ENCODE assay signal across 24 cellular contexts in genomic region chr21:38441153-38441552, GRCh38. TPM values are rescaled to one million over a fixed set of nuclear protein-coding genes. Genes with fewer than 3 reads are reported as not detected.
DNase-seq lines count a peak whose midpoint lies in the region; ATAC-seq and TF ChIP-seq lines count a peak whose summit lies in the region.
"Had no signal": no experiment of that assay in that cellular context is flagged by ENCODE, and none has a peak within 500 bp of the region (broad histone marks: within the 10 kb centered on the region; RNA-seq: fewer than 3 reads in every experiment).

No MANE protein-coding gene starts in this region.

- intact Hi-C loops in PC-3 (cut with micrococcal nuclease): no loop called here

- H2AFZ ChIP-seq in PC-3 (ENCODE audit: low read length): peak overlapping the region; percentile 37; the same call in 1 of the 2 replicates

- H3K9me3 ChIP-seq in AG04450 (ENCODE audit: control insufficient read depth, insufficient read depth, low read length) (peaks cover 3% of the 10 kb centered on the region; the same call in 1 of the 2 replicates), PC-3 (ENCODE audit: low read length) (no peaks in the 10 kb centered on the region)
- H3K9me3 ChIP-seq: body of pancreas, gastrocnemius medialis, lower lobe of right lung, mucosa of descending colon, right lobe of liver, thoracic aorta had no signal

- no peaks in the 10 kb centered on the region for H4K20me1 ChIP-seq in PC-3 (ENCODE audit: low read length)

- H3K4me1 Mint-ChIP-seq in chondrocyte (ENCODE audit: low read depth) (peaks cover 65% of the 10 kb centered on the region), neural crest cell (peaks cover 41% of the 10 kb centered on the region)
- H3K4me1 Mint-ChIP-seq: stimulated activated naive CD8-positive, alpha-beta T cell treated with anti-CD3 and anti-CD28 coated beads, Interleukin-15, amount 100 ng/mL, for 72 hours had no signal

- TF ChIP-seq CTCF in AG04450 (IDR thresholded peaks at IDR 0.05; ENCODE audit: low read depth, low read length) (no peak), PC-3 (conservative IDR thresholded peaks at IDR 0.05; ENCODE audit: low read depth, low read length) (no peak), chondrocyte (IDR thresholded peaks at IDR 0.05) (no peak), neural crest cell (conservative IDR thresholded peaks at IDR 0.05) (no peak)

- peak overlapping the region; percentile 70 for H3K27ac Mint-ChIP-seq in chondrocyte (ENCODE audit: unreplicated experiment)
- H3K27ac Mint-ChIP-seq in neural crest cell (ENCODE audit: unreplicated experiment): peak overlapping the region; percentile 97
- H3K27ac Mint-ChIP-seq: activated naive CD8-positive, alpha-beta T cell treated with anti-CD3 and anti-CD28 coated beads, Interleukin-2, amount 50 U/mL, for 24 hours; CD8-positive, alpha-beta T cell; nephron progenitor cell; T-helper 17 cell had no signal

- H3K79me2 ChIP-seq in PC-3 (ENCODE audit: low read length): no peaks in the 10 kb centered on the region

- H3K27me3 ChIP-seq in AG04450 (ENCODE audit: control insufficient read depth, insufficient read depth, low read length) (peaks cover 4% of the 10 kb centered on the region), PC-3 (ENCODE audit: low read length) (peaks cover 6% of the 10 kb centered on the region; the same call in 1 of the 2 replicates)
- H3K27me3 ChIP-seq: body of pancreas, gastrocnemius medialis, right lobe of liver had no signal

- peaks cover 12% of the 10 kb centered on the region for H3K4me1 ChIP-seq in PC-3 (ENCODE audit: insufficient read depth, low read length)
- H3K4me1 ChIP-seq: body of pancreas, gastrocnemius medialis, right lobe of liver had no signal

- no peak for ATAC-seq in PC-3
- no peak for ATAC-seq in GM21390 (IDR thresholded peaks at IDR 0.05; ENCODE audit: unreplicated experiment)
- ATAC-seq in HG03469 (IDR thresholded peaks at IDR 0.05; ENCODE audit: unreplicated experiment): no peak
- ATAC-seq: activated naive CD8-positive, alpha-beta T cell treated with anti-CD3 and anti-CD28 coated beads, Interleukin-2, amount 50 U/mL, for 24 hours; body of pancreas; CD8-positive, alpha-beta T cell; gastrocnemius medialis; mucosa of descending colon; stimulated activated naive CD8-positive, alpha-beta T cell treated with anti-CD3 and anti-CD28 coated beads, Interleukin-15, amount 100 ng/mL, for 72 hours; T-helper 17 cell had no signal

- CTCF ChIA-PET in AG04450 (lab: Charles Lee) (interaction anchor here (0.7 kb wide), 1 partner anchor 697 kb away, joined by 3 read pairs; no protein-coding TSS in a partner anchor), PC-3 (lab: Charles Lee) (no interaction called here)

- DNase-seq in AG04450 (ENCODE audit: low read depth, low spot score) (no peak), PC-3 (peak; percentile 41), chondrocyte (ENCODE audit: low spot score) (no peak), neural crest cell (ENCODE audit: low read depth, low spot score) (no peak), NCI-H1092 treated with DMSO at 0.1 percent for 48 hours (lab: John Stamatoyannopoulos, UW) (no peak), iPS-NIHi7 (ENCODE audit: extremely low spot score) (no peak)
- DNase-seq: activated CD4-positive, alpha-beta T cell treated with anti-CD3 and anti-CD28 coated beads, Interleukin-2, amount 50 U/mL, for 48 hours; activated CD4-positive, CD25-positive, alpha-beta regulatory T cell treated with anti-CD3 and anti-CD28 coated beads, Interleukin-2, amount 50 U/mL, for 72 hours; activated naive CD8-positive, alpha-beta T cell treated with anti-CD3 and anti-CD28 coated beads, Interleukin-2, amount 50 U/mL, for 24 hours; activated T-cell treated with anti-CD3 and anti-CD28 coated beads, Interleukin-2, amount 50 U/mL, for 48 hours; body of pancreas; CD8-positive, alpha-beta T cell; gastrocnemius medialis; lower lobe of right lung; mucosa of descending colon; NCI-H446; nephron progenitor cell; right lobe of liver; stimulated activated naive CD8-positive, alpha-beta T cell treated with anti-CD3 and anti-CD28 coated beads, Interleukin-15, amount 100 ng/mL, for 72 hours; T-helper 17 cell had no signal

- BruUV-seq in PC-3 (replicated peaks; lab: Mats Ljungman, UMichigan): no TSS peak

- H3K4me2 ChIP-seq in PC-3 (ENCODE audit: low read length): peak overlapping the region; percentile 43; the same call in 1 of the 2 replicates

- H3K27me3 Mint-ChIP-seq in chondrocyte (ENCODE audit: low read depth) (no peaks in the 10 kb centered on the region), neural crest cell (ENCODE audit: low read depth) (no peaks in the 10 kb centered on the region)
- H3K27me3 Mint-ChIP-seq: stimulated activated naive CD8-positive, alpha-beta T cell treated with anti-CD3 and anti-CD28 coated beads, Interleukin-15, amount 100 ng/mL, for 72 hours had no signal

- H3K4me3 ChIP-seq in AG04450 (ENCODE audit: low read depth, low read length): no peak overlapping the region
- H3K4me3 ChIP-seq in PC-3 (ENCODE audit: low read length): no peak overlapping the region
- H3K4me3 ChIP-seq: body of pancreas, gastrocnemius medialis, lower lobe of right lung, mucosa of descending colon, right lobe of liver, thoracic aorta had no signal

- H3K9me3 Mint-ChIP-seq in chondrocyte (ENCODE audit: low read depth): peaks cover 3% of the 10 kb centered on the region
- no peaks in the 10 kb centered on the region for H3K9me3 Mint-ChIP-seq in neural crest cell
- H3K9me3 Mint-ChIP-seq: activated naive CD8-positive, alpha-beta T cell treated with anti-CD3 and anti-CD28 coated beads, Interleukin-2, amount 50 U/mL, for 24 hours; CD8-positive, alpha-beta T cell; nephron progenitor cell; stimulated activated naive CD8-positive, alpha-beta T cell treated with anti-CD3 and anti-CD28 coated beads, Interleukin-15, amount 100 ng/mL, for 72 hours had no signal

- H3F3A ChIP-seq in PC-3 (ENCODE audit: low read length, unreplicated experiment): no peaks in the 10 kb centered on the region

- H3K27ac ChIP-seq in AG04450 (ENCODE audit: low read depth, low read length): peak overlapping the region; percentile 47
- H3K27ac ChIP-seq in PC-3 (ENCODE audit: low read length): peak overlapping the region; percentile 52
- H3K27ac ChIP-seq: body of pancreas, gastrocnemius medialis, lower lobe of right lung, right lobe of liver had no signal

- no peak overlapping the region for H3K9ac ChIP-seq in PC-3 (ENCODE audit: low read length)

- H3K36me3 Mint-ChIP-seq in chondrocyte (ENCODE audit: low read depth): peaks cover 6% of the 10 kb centered on the region
- H3K36me3 Mint-ChIP-seq in neural crest cell (ENCODE audit: low read depth): no peaks in the 10 kb centered on the region
- H3K36me3 Mint-ChIP-seq: CD8-positive, alpha-beta T cell had no signal

- no peaks in the 10 kb centered on the region for H3K36me3 ChIP-seq in PC-3 (ENCODE audit: low read depth, low read length)
- H3K36me3 ChIP-seq: gastrocnemius medialis, lower lobe of right lung, right lobe of liver had no signal

- no peak overlapping the region for H3K4me3 Mint-ChIP-seq in chondrocyte (ENCODE audit: unreplicated experiment)
- H3K4me3 Mint-ChIP-seq in neural crest cell: no peak overlapping the region
- H3K4me3 Mint-ChIP-seq: activated naive CD8-positive, alpha-beta T cell treated with anti-CD3 and anti-CD28 coated beads, Interleukin-2, amount 50 U/mL, for 24 hours; CD8-positive, alpha-beta T cell; nephron progenitor cell; stimulated activated naive CD8-positive, alpha-beta T cell treated with anti-CD3 and anti-CD28 coated beads, Interleukin-15, amount 100 ng/mL, for 72 hours; T-helper 17 cell had no signal

- H3K9me2 ChIP-seq in PC-3 (replicated peaks; ENCODE audit: low read length): no peaks in the 10 kb centered on the region

- POLR2A ChIA-PET in AG04450 (lab: Yijun Ruan, JAX) (interaction anchor here (0.6 kb wide), 1 partner anchor 742 kb away, joined by 4 read pairs; no protein-coding TSS in a partner anchor), PC-3 (lab: Charles Lee; ENCODE audit: unreplicated experiment) (no interaction called here)

RNA-seq across cellular contexts. Expression of gene ERG, which starts 57.1 kb away (rescaled TPM):
- not detected in 2 replicates for polyA plus RNA-seq in AG04450 (2011; rRNA removed)
- polyA minus RNA-seq in AG04450 (2011; rRNA and poly(A)+ RNA removed): not detected in 2 replicates
- total RNA-seq in PC-3 (2014; rRNA removed) (not detected in 2 replicates), chondrocyte (33.4 to 39.8 TPM (median 34.8 TPM) in 3 replicates), neural crest cell (0.19 and 0.61 TPM in 2 replicates)
- total RNA-seq: CD8-positive, alpha-beta T cell; LHCN-M2; T-helper 17 cell had no signal

Comparison
In these comparisons a context has a peak if more than half of its experiments do, and no peak if none do; other contexts are left out.
1. RNA of gene ERG, which starts 57.1 kb away (total RNA-seq): 33.4 to 39.8 TPM in chondrocyte; 0.19 to 0.61 TPM in neural crest cell and not detected in PC-3; every median in the first group is over 10 times any median in the second.